In the genomic region with DNA sequence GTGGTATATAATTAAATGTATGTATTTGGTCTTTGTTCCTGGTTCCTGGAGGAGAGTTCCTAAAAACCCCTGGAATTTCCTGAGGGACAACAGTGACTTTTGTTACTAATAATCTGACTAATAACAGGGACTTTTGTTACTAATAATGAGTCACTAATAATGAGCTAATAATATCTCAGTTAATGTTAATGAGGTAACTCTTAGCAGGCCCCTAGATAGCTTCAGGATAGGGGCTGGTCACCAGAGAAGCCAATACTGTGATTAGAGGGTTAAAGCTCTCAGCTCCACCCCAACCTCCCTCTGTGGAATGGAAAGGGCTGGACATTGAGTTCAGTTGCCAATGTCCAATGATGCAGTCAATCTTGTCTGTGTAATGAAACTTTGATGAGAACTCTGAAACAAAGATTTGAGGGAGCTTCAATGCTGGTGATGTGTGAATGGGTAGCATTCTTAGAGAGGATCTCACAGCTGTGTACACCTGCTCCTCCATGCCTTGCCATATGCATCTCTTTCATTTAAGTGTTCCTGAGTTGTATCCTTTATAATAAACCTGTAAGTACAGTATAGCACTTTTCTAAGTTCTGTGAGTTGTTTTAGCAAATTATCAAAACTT, we compare ENCODE assay signal across 10 cellular contexts.
"Had no signal": no experiment of that assay in that cellular context is flagged by ENCODE, and none has a peak within 500 bp of the region (broad histone marks: within the 10 kb centered on the region; RNA-seq: fewer than 3 reads in every experiment).

No MANE protein-coding gene starts in this region.

- DNase-seq: activated effector memory CD4-positive, alpha-beta T cell treated with Interleukin-2 at 50 U/mL for 16 hours; activated T-cell treated with anti-CD3 and anti-CD28 coated beads, Interleukin-2, amount 50 U/mL, for 24 hours; anterior cingulate cortex; dorsolateral prefrontal cortex; naive thymus-derived CD4-positive, alpha-beta T cell; retina had no signal

- H3K36me3 Mint-ChIP-seq: activated naive CD8-positive, alpha-beta T cell; naive thymus-derived CD4-positive, alpha-beta T cell had no signal

- H3K4me1 ChIP-seq: esophagus muscularis mucosa, parathyroid adenoma had no signal

- H3K9me3 ChIP-seq: esophagus muscularis mucosa had no signal

- ATAC-seq: activated CD4-positive, CD25-positive, alpha-beta regulatory T cell treated with anti-CD3 and anti-CD28 coated beads, Interleukin-2, amount 50 U/mL, for 24 hours; naive thymus-derived CD4-positive, alpha-beta T cell had no signal

- H3K4me3 Mint-ChIP-seq: activated naive CD8-positive, alpha-beta T cell; activated T-cell treated with anti-CD3 and anti-CD28 coated beads, Interleukin-2, amount 50 U/mL, for 24 hours; naive thymus-derived CD4-positive, alpha-beta T cell had no signal

- H3K27me3 Mint-ChIP-seq: activated naive CD8-positive, alpha-beta T cell; activated T-cell treated with anti-CD3 and anti-CD28 coated beads, Interleukin-2, amount 50 U/mL, for 24 hours; naive thymus-derived CD4-positive, alpha-beta T cell had no signal

- H3K36me3 ChIP-seq: esophagus muscularis mucosa had no signal

- H3K4me3 ChIP-seq: dorsolateral prefrontal cortex, esophagus muscularis mucosa had no signal

- H3K27ac Mint-ChIP-seq: activated naive CD8-positive, alpha-beta T cell; activated T-cell treated with anti-CD3 and anti-CD28 coated beads, Interleukin-2, amount 50 U/mL, for 24 hours; naive thymus-derived CD4-positive, alpha-beta T cell had no signal

- H3K27ac ChIP-seq: dorsolateral prefrontal cortex, esophagus muscularis mucosa, parathyroid adenoma had no signal

- H3K27me3 ChIP-seq: dorsolateral prefrontal cortex, esophagus muscularis mucosa had no signal

- H3K4me1 Mint-ChIP-seq: naive thymus-derived CD4-positive, alpha-beta T cell had no signal
